Comparison of ENCODE assay signal across 8 cellular contexts in genomic region chr6:105179244-105180065, GRCh38. TPM values are rescaled to one million over a fixed set of nuclear protein-coding genes. Genes with fewer than 3 reads are reported as not detected.
DNase-seq lines count a peak whose midpoint lies in the region; ATAC-seq and TF ChIP-seq lines count a peak whose summit lies in the region.

A gene with protein sequence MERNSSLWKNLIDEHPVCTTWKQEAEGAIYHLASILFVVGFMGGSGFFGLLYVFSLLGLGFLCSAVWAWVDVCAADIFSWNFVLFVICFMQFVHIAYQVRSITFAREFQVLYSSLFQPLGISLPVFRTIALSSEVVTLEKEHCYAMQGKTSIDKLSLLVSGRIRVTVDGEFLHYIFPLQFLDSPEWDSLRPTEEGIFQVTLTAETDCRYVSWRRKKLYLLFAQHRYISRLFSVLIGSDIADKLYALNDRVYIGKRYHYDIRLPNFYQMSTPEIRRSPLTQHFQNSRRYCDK (minus strand): TSS chr6:105180014. CDS start chr6:105161909, 18,105 bp downstream.

- DNase-seq in DMS 273 (lab: John Stamatoyannopoulos, UW; ENCODE audit: unreplicated experiment) (peak; percentile 87), H4 (ENCODE audit: low spot score) (peak; percentile 13), SK-N-DZ (ENCODE audit: low spot score) (peak; percentile 70), fibroblast of lung (ENCODE audit: low read depth in 2 of 2) (peak; percentile 28 to 56), NCI-H1105 (lab: John Stamatoyannopoulos, UW) (no peak), NOMO-1 (lab: John Stamatoyannopoulos, UW; ENCODE audit: unreplicated experiment in 2 of 2) (no peak)
- no peak for DNase-seq in naive thymus-derived CD8-positive, alpha-beta T cell

- H3K9ac ChIP-seq in fibroblast of lung (ENCODE audit: insufficient read depth, low read length): peak within 1 kb of the TSS; percentile 71

- H3K36me3 ChIP-seq in fibroblast of lung (ENCODE audit: control insufficient read depth, insufficient read depth, low read length): no peaks in the 10 kb centered on the region

- peak within 1 kb of the TSS; percentile 57 to 70 (median 64) for H3K4me3 ChIP-seq in fibroblast of lung (replicated peaks in 1 of 4; ENCODE audit: control extremely low read depth in 1 of 4, insufficient read depth in 1 of 4, low read depth in 3 of 4, low read length in 4 of 4)

- H3K4me3 Mint-ChIP-seq in naive thymus-derived CD8-positive, alpha-beta T cell: peak within 1 kb of the TSS in 9 of 10 donors; percentile 15 to 75 (median 24)

- peaks cover 0 to 2% (median 0%) of the 10 kb centered on the region in 9 donors for H3K9me3 Mint-ChIP-seq in naive thymus-derived CD8-positive, alpha-beta T cell

- peak within 1 kb of the TSS; percentile 84 for H2AFZ ChIP-seq in fibroblast of lung (ENCODE audit: low read length)

- POLR2A ChIA-PET in naive thymus-derived CD8-positive, alpha-beta T cell (lab: Charles Lee): no interaction called here

- no peaks in the 10 kb centered on the region for H4K20me1 ChIP-seq in fibroblast of lung (ENCODE audit: control insufficient read depth, extremely low read depth, insufficient read depth, low read length)

- no peak for ATAC-seq in naive thymus-derived CD8-positive, alpha-beta T cell
- no peak for ATAC-seq in HG02571 (IDR thresholded peaks at IDR 0.05; ENCODE audit: unreplicated experiment)

- H3K27me3 ChIP-seq in fibroblast of lung (ENCODE audit: control insufficient read depth, insufficient read depth, low read length): no peaks in the 10 kb centered on the region

- H3K4me1 ChIP-seq in fibroblast of lung (ENCODE audit: control insufficient read depth, extremely low read depth, insufficient read depth, low read length): no peaks in the 10 kb centered on the region

- H3K27ac Mint-ChIP-seq in naive thymus-derived CD8-positive, alpha-beta T cell: no peak within 1 kb of the TSS

- H3K9me3 ChIP-seq in fibroblast of lung (ENCODE audit: control insufficient read depth, insufficient read depth, low read depth, low read length): no peaks in the 10 kb centered on the region

- H3K27me3 Mint-ChIP-seq in naive thymus-derived CD8-positive, alpha-beta T cell: peaks cover 26 to 66% (median 47%) of the 10 kb centered on the region in 5 donors

- H3K4me1 Mint-ChIP-seq in naive thymus-derived CD8-positive, alpha-beta T cell: peaks cover 0 to 7% (median 4%) of the 10 kb centered on the region in 4 donors

- no peak for TF ChIP-seq CTCF in fibroblast of lung (conservative IDR thresholded peaks at IDR 0.05 in 1 of 2, IDR thresholded peaks at IDR 0.05 in 1 of 2; ENCODE audit: low read depth in 1 of 2, low read length in 2 of 2)

- H3K27ac ChIP-seq in fibroblast of lung (ENCODE audit: insufficient read depth, low read length): peak within 1 kb of the TSS; percentile 74

- H3K36me3 Mint-ChIP-seq in naive thymus-derived CD8-positive, alpha-beta T cell: no peaks in the 10 kb centered on the region

- H3K4me2 ChIP-seq in fibroblast of lung (ENCODE audit: extremely low read depth, insufficient read depth, low read length): peak within 1 kb of the TSS; percentile 88

- H3K79me2 ChIP-seq in fibroblast of lung (ENCODE audit: control insufficient read depth, insufficient read depth, low read length): peaks cover 1% of the 10 kb centered on the region

RNA-seq across cellular contexts. Expression of the gene that starts here (rescaled TPM):
- total RNA-seq in H4 (2014; rRNA removed; shearing (Covaris generic)): 35.9 and 42.4 TPM in 2 replicates
- 20.1 and 20.6 TPM in 2 replicates for polyA plus RNA-seq in SK-N-DZ (2014; cell fraction: cytosol; rRNA removed)
- 6.6 and 14.6 TPM in 2 replicates for polyA plus RNA-seq in SK-N-DZ (2014; cell fraction: nucleus; rRNA removed)
- total RNA-seq in fibroblast of lung: 6.7 and 14.2 TPM in 2 replicates
- 18.1 and 18.6 TPM in 2 replicates for polyA plus RNA-seq in fibroblast of lung
- polyA plus RNA-seq in fibroblast of lung (2012): 11.0 TPM in 2 replicates
- polyA minus RNA-seq in fibroblast of lung (ENCODE audit: low replicate concordance): not detected in 2 replicates
- not detected for total RNA-seq in naive thymus-derived CD8-positive, alpha-beta T cell
- polyA plus RNA-seq in naive thymus-derived CD8-positive, alpha-beta T cell: not detected

Comparison
In these comparisons a context has a peak if more than half of its experiments do, and no peak if none do; other contexts are left out.
1. RNA of the gene that starts here (polyA plus RNA-seq): 11.0 to 18.6 TPM in fibroblast of lung; not detected in naive thymus-derived CD8-positive, alpha-beta T cell; every median in the first group is over 10 times any median in the second.
2. DNase-seq: peak in DMS 273 (single experiment), H4 (single experiment), SK-N-DZ (single experiment) and fibroblast of lung (2 of 2); none in naive thymus-derived CD8-positive, alpha-beta T cell (0 of 10), NCI-H1105 (single experiment) and NOMO-1 (0 of 2).